7 cellular contexts compared by ENCODE assay signal in genomic region chr2:29196792-29197788, GRCh38.
DNase-seq lines count a peak whose midpoint lies in the region; ATAC-seq and TF ChIP-seq lines count a peak whose summit lies in the region.

No MANE protein-coding gene starts in this region.

- CTCF ChIA-PET in RWPE1 (lab: Yijun Ruan, JAX), result interaction anchor here (0.6 to 1.2 kb wide), 3 partner anchors 27 to 908 kb away, joined by 3 to 6 read pairs (median 4); no protein-coding TSS in a partner anchor

- H2AFZ ChIP-seq in parathyroid adenoma, result no peak overlapping the region

- TF ChIP-seq EP300 in gastroesophageal sphincter (IDR thresholded peaks at IDR 0.05), result no peak

- H3K9me3 ChIP-seq in gastroesophageal sphincter, result no peaks in the 10 kb centered on the region
- no peaks in the 10 kb centered on the region for H3K9me3 ChIP-seq in parathyroid adenoma (ENCODE audit: control insufficient read depth, low read length)
- H3K9me3 ChIP-seq in upper lobe of right lung, result no peaks in the 10 kb centered on the region

- DNase-seq in LHCN-M2 (ENCODE audit: low read depth) (peak; percentile 51), RWPE1 (ENCODE audit: low spot score) (peak; percentile 77), upper lobe of right lung (peak; percentile 73)
- peak; percentile 59 for DNase-seq in activated T-helper 9 cell treated with anti-CD3 and anti-CD28 coated beads, Interleukin-2, amount 50 U/mL, for 16 hours (ENCODE audit: low read depth)

- H3K36me3 ChIP-seq in gastroesophageal sphincter (peaks cover 0 to 14% of the 10 kb centered on the region in 2 donors), parathyroid adenoma (ENCODE audit: control insufficient read depth, insufficient read depth, low read length) (no peaks in the 10 kb centered on the region), upper lobe of right lung (no peaks in the 10 kb centered on the region)

- 13 to 24% methylated on average over 9 to 11 of the region's 14 CpGs for WGBS in gastroesophageal sphincter (ENCODE audit: low coverage in 1 of 2), 2 donors

- H3K27me3 ChIP-seq in gastroesophageal sphincter (no peaks in the 10 kb centered on the region), parathyroid adenoma (ENCODE audit: control insufficient read depth, insufficient read depth, low read length) (no peaks in the 10 kb centered on the region), upper lobe of right lung (no peaks in the 10 kb centered on the region)

- no peak overlapping the region for H3K9ac ChIP-seq in parathyroid adenoma

- H3K4me3 ChIP-seq in gastroesophageal sphincter (no peak overlapping the region), parathyroid adenoma (ENCODE audit: low read depth, low read length) (no peak overlapping the region), upper lobe of right lung (no peak overlapping the region)

- POLR2A ChIA-PET in RWPE1 (lab: Yijun Ruan, JAX; ENCODE audit: low non-redundant PET), result no interaction called here

- TF ChIP-seq CTCF in RWPE1 (conservative IDR thresholded peaks at IDR 0.05; ENCODE audit: low read depth) (peak; percentile 85), gastroesophageal sphincter (IDR thresholded peaks at IDR 0.05) (peak; percentile 46 to 86 (median 63)), parathyroid adenoma (IDR thresholded peaks at IDR 0.05) (peak; percentile 83), upper lobe of right lung (IDR thresholded peaks at IDR 0.05) (peak; percentile 78)

- H3K4me1 ChIP-seq in gastroesophageal sphincter (peaks cover 0 to 8% (median 0%) of the 10 kb centered on the region in 3 donors), parathyroid adenoma (no peaks in the 10 kb centered on the region), upper lobe of right lung (no peaks in the 10 kb centered on the region)

- H3K27ac ChIP-seq in RWPE1 (no peak overlapping the region), gastroesophageal sphincter (no peak overlapping the region), parathyroid adenoma (no peak overlapping the region), upper lobe of right lung (no peak overlapping the region)

- intact Hi-C loops in upper lobe of right lung (cut with DNase I), result loop anchor here (10.0 kb wide), 1 partner anchor 222 kb away; no protein-coding TSS in a partner anchor

- no peak overlapping the region for H3K4me2 ChIP-seq in parathyroid adenoma (ENCODE audit: low read length)

- ATAC-seq in GM18498 (IDR thresholded peaks at IDR 0.05; ENCODE audit: unreplicated experiment) (peak; percentile 66), gastroesophageal sphincter (peak; percentile 65), upper lobe of right lung (peak; percentile 95)

- no peak for TF ChIP-seq POLR2A in gastroesophageal sphincter (IDR thresholded peaks at IDR 0.05)

- H3K79me2 ChIP-seq in parathyroid adenoma, result no peaks in the 10 kb centered on the region
